15 cellular contexts compared by ENCODE assay signal in the genomic region with DNA sequence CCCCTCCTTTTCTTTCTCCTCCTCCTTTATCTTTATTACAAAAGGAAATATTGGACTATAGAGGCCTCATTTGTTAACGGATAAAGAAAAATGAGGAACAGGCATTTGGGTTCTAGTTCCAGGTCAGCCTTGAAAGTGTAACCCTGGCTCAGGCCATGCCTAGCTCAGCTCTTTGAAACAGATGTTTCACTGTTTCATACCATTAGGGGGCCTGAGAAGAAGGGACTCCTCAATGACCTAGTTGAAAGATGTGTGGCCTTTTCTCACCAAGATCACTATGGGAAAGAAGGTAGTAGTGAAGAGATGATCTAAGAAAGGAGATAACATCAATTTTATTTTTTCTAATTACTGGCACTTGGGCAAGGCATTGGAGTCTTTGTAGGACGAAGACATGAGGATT.
DNase-seq lines count a peak whose midpoint lies in the region; ATAC-seq and TF ChIP-seq lines count a peak whose summit lies in the region.
"Had no signal": no experiment of that assay in that cellular context is flagged by ENCODE, and none has a peak within 500 bp of the region (broad histone marks: within the 10 kb centered on the region; RNA-seq: fewer than 3 reads in every experiment).

No MANE protein-coding gene starts in this region.

- no peak overlapping the region for H3K56ac ChIP-seq in H9 (ENCODE audit: insufficient read length, low read depth, low read length)

- H2BK12ac ChIP-seq in H9 (ENCODE audit: insufficient read length, low read depth, low read length), result no peak overlapping the region

- H3K9me3 Mint-ChIP-seq in H9 (no peaks in the 10 kb centered on the region), WTC11 (0 out of 2 replicates have a peak, but pooled peaks cover 12% of the 10 kb centered on the region), natural killer cell (peaks cover 2 to 3% of the 10 kb centered on the region in 2 donors)
- peaks cover 0 to 5% (median 0%) of the 10 kb centered on the region in 11 donors for H3K9me3 Mint-ChIP-seq in naive thymus-derived CD4-positive, alpha-beta T cell
- H3K9me3 Mint-ChIP-seq: CD4-positive, alpha-beta T cell had no signal

- no peaks in the 10 kb centered on the region for H3K79me1 ChIP-seq in H9 (ENCODE audit: insufficient read depth, low read depth, low read length, poor library complexity, severe bottlenecking)

- no peak overlapping the region for H2BK5ac ChIP-seq in H9 (ENCODE audit: insufficient read length, low read length)

- H4K20me1 ChIP-seq in H9 (ENCODE audit: control insufficient read depth, insufficient read depth, insufficient read length), result no peaks in the 10 kb centered on the region

- intact Hi-C loops in natural killer cell (cut with micrococcal nuclease), result no loop called here
- intact Hi-C loops in naive thymus-derived CD4-positive, alpha-beta T cell (cut with micrococcal nuclease), result no loop called here

- H3K14ac ChIP-seq in H9 (ENCODE audit: insufficient read depth, low read length), result no peak overlapping the region

- H3K27ac ChIP-seq in H9 (ENCODE audit: insufficient read length, low read depth, low read length), result no peak overlapping the region
- no peak overlapping the region for H3K27ac ChIP-seq in naive thymus-derived CD4-positive, alpha-beta T cell (ENCODE audit: low read depth, low read length)
- H3K27ac ChIP-seq: HL-60 had no signal

- no peak for DNase-seq in H9
- DNase-seq in WTC11 (ENCODE audit: low spot score), result no peak
- DNase-seq in iPS-NIHi7 (ENCODE audit: extremely low spot score), result peak; percentile 33
- DNase-seq in NCI-H748 (lab: John Stamatoyannopoulos, UW; ENCODE audit: unreplicated experiment), result no peak
- DNase-seq in natural killer cell, result no peak
- no peak for DNase-seq in naive thymus-derived CD4-positive, alpha-beta T cell
- DNase-seq in pons (ENCODE audit: low spot score), result no peak
- DNase-seq: C1 segment of cervical spinal cord; Calu3; CD4-positive, alpha-beta T cell; DMS 273 treated with DMSO at 0.1 percent for 48 hours; GOT3; HCEC 1CT had no signal

- no peaks in the 10 kb centered on the region for H3K4me1 ChIP-seq in H9 (ENCODE audit: insufficient read depth, low read length)
- H3K4me1 ChIP-seq in naive thymus-derived CD4-positive, alpha-beta T cell (ENCODE audit: control insufficient read depth in 2 of 2, insufficient read depth in 2 of 2, low read length in 2 of 2), result no peaks in the 10 kb centered on the region

- no peak overlapping the region for H2BK20ac ChIP-seq in H9 (ENCODE audit: low read depth, low read length, poor library complexity, severe bottlenecking)

- CTCF ChIA-PET in WTC11 (lab: Charles Lee), result no interaction called here
- CTCF ChIA-PET in naive thymus-derived CD4-positive, alpha-beta T cell (lab: Charles Lee), result no interaction called here

- no peak overlapping the region for H2BK15ac ChIP-seq in H9 (ENCODE audit: low read depth, low read length)

- no peaks in the 10 kb centered on the region for H3K27me3 Mint-ChIP-seq in H9 (ENCODE audit: low read depth)
- H3K27me3 Mint-ChIP-seq in WTC11 (ENCODE audit: low read depth), result no peaks in the 10 kb centered on the region
- H3K27me3 Mint-ChIP-seq in natural killer cell (ENCODE audit: low read depth in 2 of 2), result no peaks in the 10 kb centered on the region
- peaks cover 0 to 8% (median 0%) of the 10 kb centered on the region in 5 donors for H3K27me3 Mint-ChIP-seq in naive thymus-derived CD4-positive, alpha-beta T cell
- H3K27me3 Mint-ChIP-seq: B cell; CD4-positive, alpha-beta T cell had no signal

- H3K36me3 Mint-ChIP-seq in H9 (ENCODE audit: insufficient read depth in 1 of 3, low read depth in 3 of 3) (no peaks in the 10 kb centered on the region), WTC11 (no peaks in the 10 kb centered on the region), natural killer cell (no peaks in the 10 kb centered on the region)
- no peaks in the 10 kb centered on the region for H3K36me3 Mint-ChIP-seq in naive thymus-derived CD4-positive, alpha-beta T cell

- no peaks in the 10 kb centered on the region for H3K4me1 Mint-ChIP-seq in H9
- H3K4me1 Mint-ChIP-seq in WTC11, result no peaks in the 10 kb centered on the region
- H3K4me1 Mint-ChIP-seq in natural killer cell, result no peaks in the 10 kb centered on the region
- H3K4me1 Mint-ChIP-seq in naive thymus-derived CD4-positive, alpha-beta T cell, result no peaks in the 10 kb centered on the region
- H3K4me1 Mint-ChIP-seq: B cell had no signal

- no peaks in the 10 kb centered on the region for H3K27me3 ChIP-seq in H9 (ENCODE audit: insufficient read depth, low read length)
- H3K27me3 ChIP-seq in naive thymus-derived CD4-positive, alpha-beta T cell (ENCODE audit: control insufficient read depth in 2 of 2, insufficient read depth in 2 of 2, low read length in 2 of 2), result no peaks in the 10 kb centered on the region

- no peak overlapping the region for H3T11ph ChIP-seq in H9 (ENCODE audit: low read length)

- no peak overlapping the region for H4K5ac ChIP-seq in H9 (ENCODE audit: insufficient read length, low read depth, low read length)

- POLR2A ChIA-PET in WTC11 (lab: Charles Lee), result no interaction called here
- POLR2A ChIA-PET in naive thymus-derived CD4-positive, alpha-beta T cell (lab: Charles Lee), result no interaction called here

- H3K9ac ChIP-seq in H9 (ENCODE audit: extremely low read depth, insufficient read length, low read length), result no peak overlapping the region

- H2AK5ac ChIP-seq in H9 (ENCODE audit: insufficient read length, low read length), result no peak overlapping the region

- no peaks in the 10 kb centered on the region for H3K36me3 ChIP-seq in naive thymus-derived CD4-positive, alpha-beta T cell (ENCODE audit: control insufficient read depth in 2 of 3, insufficient read depth in 3 of 3, low read length in 3 of 3)

- H4K91ac ChIP-seq in H9 (ENCODE audit: insufficient read length, low read depth, low read length), result no peak overlapping the region

- ATAC-seq in WTC11, result peak; percentile 59
- ATAC-seq in natural killer cell, result no peak
- no peak for ATAC-seq in naive thymus-derived CD4-positive, alpha-beta T cell

- no peak overlapping the region for H3K23ac ChIP-seq in H9 (ENCODE audit: insufficient read length, low read depth, low read length)

- no peak overlapping the region for H3K18ac ChIP-seq in H9 (ENCODE audit: insufficient read length, low read depth, low read length)

- H3K4me2 ChIP-seq in H9 (ENCODE audit: insufficient read depth, insufficient read length, low read length), result no peak overlapping the region

- H4K8ac ChIP-seq in H9 (replicated peaks; ENCODE audit: insufficient read length, low read depth, low read length), result no peak overlapping the region

- whole genome bisulfite sequencing in H9 (ENCODE audit: extremely low coverage, insufficient read length, low lambda C conversion rate), result no CpG with 5 or more reads among the region's 2 CpGs

- H3K4ac ChIP-seq in H9 (ENCODE audit: low read depth, low read length), result no peak overlapping the region

- peak; percentile 36; the same call in 2 of the 3 replicates for TF ChIP-seq CTCF in H9 (conservative IDR thresholded peaks at IDR 0.05)
- no peak for TF ChIP-seq CTCF in WTC11 (IDR thresholded peaks at IDR 0.05)
- no peak for TF ChIP-seq CTCF in natural killer cell (IDR thresholded peaks at IDR 0.05)

- no peak overlapping the region for H2BK120ac ChIP-seq in H9 (ENCODE audit: low read depth, low read length, poor library complexity, severe bottlenecking)

- no peak overlapping the region for H3K27ac Mint-ChIP-seq in H9
- H3K27ac Mint-ChIP-seq in WTC11, result no peak overlapping the region
- H3K27ac Mint-ChIP-seq in natural killer cell, result no peak overlapping the region
- H3K27ac Mint-ChIP-seq in naive thymus-derived CD4-positive, alpha-beta T cell, result no peak overlapping the region
- H3K27ac Mint-ChIP-seq: B cell; CD4-positive, alpha-beta T cell had no signal

- no peak overlapping the region for H3K4me3 Mint-ChIP-seq in H9
- no peak overlapping the region for H3K4me3 Mint-ChIP-seq in WTC11
- no peak overlapping the region for H3K4me3 Mint-ChIP-seq in natural killer cell
- H3K4me3 Mint-ChIP-seq in naive thymus-derived CD4-positive, alpha-beta T cell, result no peak overlapping the region
- H3K4me3 Mint-ChIP-seq: B cell; CD4-positive, alpha-beta T cell had no signal

- H2AFZ ChIP-seq in H9 (ENCODE audit: low read length), result no peak overlapping the region

- no peaks in the 10 kb centered on the region for H3K23me2 ChIP-seq in H9 (ENCODE audit: insufficient read length, low read depth, low read length, poor library complexity, severe bottlenecking)

- no peaks in the 10 kb centered on the region for H3K9me3 ChIP-seq in H9 (ENCODE audit: control insufficient read depth, low read depth, low read length)
- H3K9me3 ChIP-seq in naive thymus-derived CD4-positive, alpha-beta T cell (ENCODE audit: control insufficient read depth in 2 of 3, low read length in 3 of 3), result no peaks in the 10 kb centered on the region

- H3K4me3 ChIP-seq in naive thymus-derived CD4-positive, alpha-beta T cell (ENCODE audit: low read length), result no peak overlapping the region

- H3K79me2 ChIP-seq in H9 (ENCODE audit: insufficient read depth, low read length), result no peaks in the 10 kb centered on the region

TF ChIP-seq in WTC11, 78 proteins besides CTCF, POLR2A, EP300 and RAD21:
- TF ChIP-seq CREM (CRISPR knock-in tag; IDR thresholded peaks at IDR 0.05), result no peak
- TF ChIP-seq, protein P1, sequence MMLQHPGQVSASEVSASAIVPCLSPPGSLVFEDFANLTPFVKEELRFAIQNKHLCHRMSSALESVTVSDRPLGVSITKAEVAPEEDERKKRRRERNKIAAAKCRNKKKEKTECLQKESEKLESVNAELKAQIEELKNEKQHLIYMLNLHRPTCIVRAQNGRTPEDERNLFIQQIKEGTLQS (CRISPR knock-in tag; conservative IDR thresholded peaks at IDR 0.05), result no peak
- no peak for TF ChIP-seq HMGA2 (CRISPR knock-in tag; IDR thresholded peaks at IDR 0.05)
